9 cellular contexts compared by ENCODE assay signal in the genomic region with DNA sequence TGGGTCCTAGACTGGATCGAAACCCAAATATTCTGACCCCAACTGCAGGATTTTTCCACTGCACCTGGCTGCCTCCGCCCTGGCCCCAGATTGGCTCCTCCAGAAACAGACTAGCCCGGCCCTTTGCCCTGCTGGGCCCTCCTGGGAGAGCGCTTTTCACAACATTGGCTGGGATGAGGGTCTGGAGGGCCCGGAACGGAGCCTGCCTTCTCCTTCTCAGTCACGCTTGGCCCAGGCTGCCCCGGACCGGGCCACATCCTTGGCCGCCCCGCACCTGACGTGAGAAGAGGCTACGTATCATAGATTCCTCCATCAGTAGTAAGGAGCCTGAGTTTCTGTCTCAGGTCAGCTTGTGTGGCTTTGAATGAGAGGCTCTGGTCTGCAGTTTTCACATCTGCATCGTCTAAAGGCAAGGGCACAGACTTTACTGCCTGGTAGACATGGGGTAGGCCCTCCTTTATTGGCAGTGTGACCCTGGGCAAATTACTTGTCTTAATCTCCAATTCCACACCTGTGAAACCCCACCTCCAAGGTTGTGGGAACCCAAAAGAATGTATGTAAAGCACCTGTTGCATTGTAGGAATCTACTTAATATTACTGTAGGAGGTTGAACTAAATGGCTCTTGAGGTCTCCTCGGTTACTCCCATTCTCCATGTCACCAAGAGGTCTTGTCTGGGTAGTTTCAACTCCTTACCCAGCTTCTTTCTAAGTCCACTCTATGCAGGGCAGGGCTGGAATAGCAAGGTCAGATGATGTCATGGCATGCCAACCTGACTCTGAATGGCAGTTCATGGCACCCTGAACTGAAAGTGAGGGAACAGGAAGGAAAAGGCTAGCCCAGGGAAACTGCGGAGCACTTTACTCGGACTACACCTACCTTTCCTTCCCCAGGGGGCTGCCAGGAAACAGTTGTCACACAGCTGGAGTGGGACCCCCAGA. TPM values are rescaled to one million over a fixed set of nuclear protein-coding genes. Genes with fewer than 3 reads are reported as not detected.
DNase-seq lines count a peak whose midpoint lies in the region; ATAC-seq and TF ChIP-seq lines count a peak whose summit lies in the region.
"Had no signal": no experiment of that assay in that cellular context is flagged by ENCODE, and none has a peak within 500 bp of the region (broad histone marks: within the 10 kb centered on the region; RNA-seq: fewer than 3 reads in every experiment).

No MANE protein-coding gene starts in this region.

- H3K4me3 ChIP-seq in OCI-LY7 (ENCODE audit: low read depth, low read length, poor library complexity, severe bottlenecking) (peak overlapping the region; percentile 91), mucosa of descending colon (peak overlapping the region; percentile 61)
- peak overlapping the region; percentile 91 for H3K4me3 ChIP-seq in effector memory CD4-positive, alpha-beta T cell (ENCODE audit: insufficient read depth, low read depth, low read length, poor library complexity, severe bottlenecking)

- H3K4me2 ChIP-seq in OCI-LY7 (ENCODE audit: low read length) = peak overlapping the region; percentile 85

- peaks cover 11% of the 10 kb centered on the region for H3K36me3 ChIP-seq in OCI-LY7 (ENCODE audit: insufficient read depth, low read length)
- H3K36me3 ChIP-seq in effector memory CD4-positive, alpha-beta T cell (ENCODE audit: control insufficient read depth, insufficient read depth, low read length) = peaks cover 12% of the 10 kb centered on the region
- H3K36me3 ChIP-seq in mucosa of descending colon (ENCODE audit: low read depth) = no peaks in the 10 kb centered on the region

- TF ChIP-seq CTCF in OCI-LY7 (conservative IDR thresholded peaks at IDR 0.05; ENCODE audit: low read length) (no peak), mucosa of descending colon (IDR thresholded peaks at IDR 0.05) (no peak), GM10266 (IDR thresholded peaks at IDR 0.05; ENCODE audit: control insufficient read depth, insufficient read depth, low read depth, missing control alignments) (no peak)

- DNase-seq in CD1c-positive myeloid dendritic cell (ENCODE audit: extremely low spot score) (peak; percentile 33), OCI-LY7 (ENCODE audit: low spot score) (no peak), mucosa of descending colon (peak; percentile 49 to 70 (median 67)), NCI-H2029 (lab: John Stamatoyannopoulos, UW) (no peak), GM10266 (ENCODE audit: extremely low spot score) (no peak), NCI-H2107 treated with DMSO at 0.1 percent for 48 hours (lab: John Stamatoyannopoulos, UW; ENCODE audit: unreplicated experiment) (no peak)
- DNase-seq in effector memory CD4-positive, alpha-beta T cell = no peak

- peak overlapping the region; percentile 93 for H2AFZ ChIP-seq in OCI-LY7 (ENCODE audit: low read length)

- no peaks in the 10 kb centered on the region for H3K9me3 ChIP-seq in OCI-LY7 (ENCODE audit: low read length)
- H3K9me3 ChIP-seq in effector memory CD4-positive, alpha-beta T cell (ENCODE audit: control insufficient read depth, low read length) = no peaks in the 10 kb centered on the region
- no peaks in the 10 kb centered on the region for H3K9me3 ChIP-seq in mucosa of descending colon

- H3K4me1 ChIP-seq in OCI-LY7 (ENCODE audit: insufficient read depth, low read length, poor library complexity, severe bottlenecking) = peaks cover 40% of the 10 kb centered on the region
- peaks cover 28% of the 10 kb centered on the region for H3K4me1 ChIP-seq in effector memory CD4-positive, alpha-beta T cell (ENCODE audit: control insufficient read depth, insufficient read depth, low read length, poor library complexity, severe bottlenecking)
- H3K4me1 ChIP-seq in mucosa of descending colon (ENCODE audit: low read depth) = peaks cover 23% of the 10 kb centered on the region

- POLR2A ChIA-PET in OCI-LY7 (lab: Charles Lee) = interaction anchor here (0.6 kb wide), 1 partner anchor 87 kb away, joined by 3 read pairs; no protein-coding TSS in a partner anchor

- no peaks in the 10 kb centered on the region for H3K27me3 ChIP-seq in effector memory CD4-positive, alpha-beta T cell (replicated peaks; ENCODE audit: control insufficient read depth, insufficient read depth, low read length, poor library complexity, severe bottlenecking)

- peak overlapping the region; percentile 28 for H3K27ac ChIP-seq in OCI-LY7 (ENCODE audit: low read depth, low read length, poor library complexity, severe bottlenecking)
- H3K27ac ChIP-seq in effector memory CD4-positive, alpha-beta T cell (ENCODE audit: insufficient read depth, low read length, poor library complexity, severe bottlenecking) = peak overlapping the region; percentile 86

- no peaks in the 10 kb centered on the region for H4K20me1 ChIP-seq in OCI-LY7 (ENCODE audit: insufficient read depth, low read length)

- CTCF ChIA-PET in OCI-LY7 (lab: Charles Lee; ENCODE audit: unreplicated experiment) = no interaction called here

- peaks cover 35% of the 10 kb centered on the region for H3K79me2 ChIP-seq in OCI-LY7 (ENCODE audit: insufficient read depth, low read depth, low read length)

- H3K9me2 ChIP-seq in OCI-LY7 (ENCODE audit: insufficient read depth, low read length) = no peaks in the 10 kb centered on the region

- peak; percentile 5 for ATAC-seq in GM21723 (IDR thresholded peaks at IDR 0.05; ENCODE audit: unreplicated experiment)
- peak; percentile 16 for ATAC-seq in mucosa of descending colon

- BruUV-seq in OCI-LY7 (replicated peaks; lab: Mats Ljungman, UMichigan) = TSS peak; percentile 87

- intact Hi-C loops in OCI-LY7 (cut with micrococcal nuclease; ENCODE audit: unreplicated experiment) (loop anchor here (1.0 to 5.0 kb wide), 5 partner anchors 25 to 174 kb away; partner anchors contain the start of genes IKZF3 and PSMD3), mucosa of descending colon (cut with DNase I, micrococcal nuclease) (no loop called here)

RNA-seq across cellular contexts. Expression of gene LRRC3C, which starts 0.7 kb away (rescaled TPM):
- total RNA-seq in OCI-LY7 (2014; rRNA removed; shearing (Covaris generic)) = not detected in 2 replicates
- total RNA-seq in OCI-LY7 (2022) = not detected in 2 replicates
- not detected for total RNA-seq in mucosa of descending colon
- total RNA-seq: HT1080 had no signal

RNA-seq across cellular contexts. Expression of gene ORMDL3, which starts 0.8 kb away (rescaled TPM):
- 62.2 and 62.6 TPM in 2 replicates for total RNA-seq in OCI-LY7 (2014; rRNA removed; shearing (Covaris generic))
- total RNA-seq in OCI-LY7 (2022) (61.3 and 65.9 TPM in 2 replicates), mucosa of descending colon (10 to 100 TPM; 56.8 to 62.0 (median 58.3) TPM)

RNA-seq across cellular contexts. Expression of gene GSDMB, which starts 9.8 kb away (rescaled TPM):
- 24.1 and 29.4 TPM in 2 replicates for total RNA-seq in OCI-LY7 (2014; rRNA removed; shearing (Covaris generic))
- total RNA-seq in OCI-LY7 (2022) = 39.2 and 44.6 TPM in 2 replicates
- total RNA-seq in mucosa of descending colon = 100 to 1,000 TPM in 2 of 3 donors, 10 to 100 TPM in 1; 76.1 to 162 (median 139) TPM

RNA-seq across cellular contexts. Expression of gene GSDMA, which starts 34.6 kb away (rescaled TPM):
- total RNA-seq in OCI-LY7 (2014; rRNA removed; shearing (Covaris generic)) = 0.15 and 0.57 TPM in 2 replicates
- total RNA-seq in OCI-LY7 (2022) (0.15 and 0.17 TPM in 2 replicates), mucosa of descending colon (under 1 TPM; 0.22 to 0.54 (median 0.26) TPM)
- total RNA-seq: HT1080 had no signal

RNA-seq across cellular contexts. Expression of gene PSMD3, which starts 52.4 kb away (rescaled TPM):
- total RNA-seq in OCI-LY7 (2014; rRNA removed; shearing (Covaris generic)) = 149 and 150 TPM in 2 replicates
- total RNA-seq in OCI-LY7 (2022) (140 and 150 TPM in 2 replicates), mucosa of descending colon (100 to 1,000 TPM in 1 of 3 donors, 10 to 100 TPM in 2; 96.0 to 126 (median 96.8) TPM)

Comparison
In these comparisons a context has a peak if more than half of its experiments do, and no peak if none do; other contexts are left out.
1. DNase-seq: peak in CD1c-positive myeloid dendritic cell (single experiment) and mucosa of descending colon (3 of 3); none in OCI-LY7 (single experiment), effector memory CD4-positive, alpha-beta T cell (0 of 3), NCI-H2029 (single experiment), GM10266 (single experiment) and NCI-H2107 treated with DMSO at 0.1 percent for 48 hours (single experiment).
2. Peak in every context shown above with its lines, with median percentiles within 50 percentile points of each other: H3K4me3 ChIP-seq.